ENCODE assay signal across 21 cellular contexts in genomic region chr11:76579752-76580151, GRCh38.
A peak's percentile ranks its signal among the peaks of the same experiment; 100 is the strongest.
DNase-seq lines count a peak whose midpoint lies in the region; ATAC-seq and TF ChIP-seq lines count a peak whose summit lies in the region.
"Had no signal": no experiment of that assay in that cellular context is flagged by ENCODE, and none has a peak within 500 bp of the region (broad histone marks: within the 10 kb centered on the region; RNA-seq: fewer than 3 reads in every experiment).

No MANE protein-coding gene starts in this region.

- peak overlapping the region; percentile 26 to 91 for H3K27ac ChIP-seq in breast epithelium
- no peak overlapping the region for H3K27ac ChIP-seq in mammary epithelial cell (ENCODE audit: insufficient read depth, low read depth, low read length)
- H3K27ac ChIP-seq in esophagus squamous epithelium: peak overlapping the region in 3 of 4 donors; percentile 67 to 85 (median 78)
- H3K27ac ChIP-seq in osteoblast (ENCODE audit: low read depth, low read length): peak overlapping the region; percentile 64
- H3K27ac ChIP-seq in upper lobe of right lung: peak overlapping the region; percentile 67

- TF ChIP-seq CTCF in breast epithelium (IDR thresholded peaks at IDR 0.05) (no peak), mammary epithelial cell (conservative IDR thresholded peaks at IDR 0.05 in 1 of 2, IDR thresholded peaks at IDR 0.05 in 1 of 2; ENCODE audit: extremely low read depth in 1 of 2, insufficient read depth in 1 of 2, low read depth in 1 of 2, low read length in 2 of 2) (no peak), esophagus squamous epithelium (IDR thresholded peaks at IDR 0.05) (no peak), osteoblast (IDR thresholded peaks at IDR 0.05; ENCODE audit: extremely low read depth, low read depth, low read length) (no peak), upper lobe of right lung (IDR thresholded peaks at IDR 0.05) (no peak)

- DNase-seq in breast epithelium (ENCODE audit: low spot score in 2 of 2) (no peak), mammary epithelial cell (no peak), esophagus squamous epithelium (lab: John Stamatoyannopoulos, UW) (no peak), osteoblast (ENCODE audit: insufficient read length, low spot score, missing footprints) (no peak), upper lobe of right lung (no peak), activated T-cell treated with anti-CD3 and anti-CD28 coated beads for 4 hours (no peak), COR-L47 (lab: John Stamatoyannopoulos, UW) (no peak)
- DNase-seq in activated T-cell treated with anti-CD3 and anti-CD28 coated beads, Interleukin-2, amount 50 U/mL, for 72 hours: no peak
- DNase-seq: activated CD4-positive, alpha-beta T cell treated with anti-CD3 and anti-CD28 coated beads for 1 hour; activated naive CD8-positive, alpha-beta T cell treated with anti-CD3 and anti-CD28 coated beads, Interleukin-2, amount 50 U/mL, for 24 hours; CD4-positive, alpha-beta memory T cell; cortex of kidney; EL; erythroblast; left colon; NCI-H1105 treated with DMSO at 0.1 percent for 48 hours had no signal

- H3K27ac Mint-ChIP-seq in activated T-cell treated with anti-CD3 and anti-CD28 coated beads, Interleukin-2, amount 50 U/mL, for 72 hours: no peak overlapping the region
- H3K27ac Mint-ChIP-seq: activated naive CD8-positive, alpha-beta T cell treated with anti-CD3 and anti-CD28 coated beads, Interleukin-2, amount 50 U/mL, for 24 hours; CD4-positive, alpha-beta memory T cell; IgD-negative memory B cell; natural killer cell treated with Interleukin-12 subunit alpha and Interleukin-12 subunit beta and Interleukin-15 and Interleukin-18, amount 100 ng/mL, for 72 hours; stimulated activated memory B cell treated with anti-CD40 and anti-IgM and Interleukin-4, amounts not matched to agents 10 μg/mL and 1 μg/mL and 100 μg/mL, for 72 hours; T-helper 1 cell treated with Interleukin-12 subunit alpha and Interleukin-12 subunit beta and Interleukin-4 antibody, amounts not matched to agents 30 μg/mL and 1 μg/mL, for 36 hours had no signal

- no peaks in the 10 kb centered on the region for H3K27me3 ChIP-seq in breast epithelium
- no peaks in the 10 kb centered on the region for H3K27me3 ChIP-seq in mammary epithelial cell (ENCODE audit: insufficient read depth, low read length)
- no peaks in the 10 kb centered on the region for H3K27me3 ChIP-seq in esophagus squamous epithelium
- no peaks in the 10 kb centered on the region for H3K27me3 ChIP-seq in osteoblast (ENCODE audit: insufficient read depth, low read length)
- no peaks in the 10 kb centered on the region for H3K27me3 ChIP-seq in upper lobe of right lung

- no peaks in the 10 kb centered on the region for H3K79me2 ChIP-seq in mammary epithelial cell (ENCODE audit: insufficient read depth, low read length)
- no peaks in the 10 kb centered on the region for H3K79me2 ChIP-seq in osteoblast (ENCODE audit: insufficient read depth, low read length)

- in situ Hi-C loops in mammary epithelial cell (cut with MboI; ENCODE audit: low sequenced_read_pairs in 2 of 2): no loop called here

- WGBS in mammary epithelial cell (ENCODE audit: low coverage, missing lambda C conversion rate): 45% methylated on average over 5 of the region's 5 CpGs
- WGBS in esophagus squamous epithelium, 2 donors: 64 to 84% methylated on average over 5 of the region's 5 CpGs

- TF ChIP-seq POLR2A in breast epithelium (IDR thresholded peaks at IDR 0.05) (no peak), esophagus squamous epithelium (IDR thresholded peaks at IDR 0.05) (no peak)

- no peaks in the 10 kb centered on the region for H3K4me1 Mint-ChIP-seq in activated T-cell treated with anti-CD3 and anti-CD28 coated beads, Interleukin-2, amount 50 U/mL, for 72 hours (ENCODE audit: low read depth)
- H3K4me1 Mint-ChIP-seq: CD4-positive, alpha-beta memory T cell; IgD-negative memory B cell had no signal

- H2AFZ ChIP-seq in mammary epithelial cell (ENCODE audit: low read depth, low read length): no peak overlapping the region
- peak overlapping the region; percentile 72 for H2AFZ ChIP-seq in osteoblast (ENCODE audit: low read length)

- dilution Hi-C loops in mammary epithelial cell (cut with HindIII; ENCODE audit: low sequenced_read_pairs): no loop called here

- no peak overlapping the region for H3K9ac ChIP-seq in mammary epithelial cell (ENCODE audit: insufficient read depth, low read length)

- no peak overlapping the region for H3K4me3 Mint-ChIP-seq in activated T-cell treated with anti-CD3 and anti-CD28 coated beads, Interleukin-2, amount 50 U/mL, for 72 hours
- H3K4me3 Mint-ChIP-seq: activated naive CD8-positive, alpha-beta T cell treated with anti-CD3 and anti-CD28 coated beads, Interleukin-2, amount 50 U/mL, for 24 hours; CD4-positive, alpha-beta memory T cell; IgD-negative memory B cell; natural killer cell treated with Interleukin-12 subunit alpha and Interleukin-12 subunit beta and Interleukin-15 and Interleukin-18, amount 100 ng/mL, for 72 hours; stimulated activated memory B cell treated with anti-CD40 and anti-IgM and Interleukin-4, amounts not matched to agents 10 μg/mL and 1 μg/mL and 100 μg/mL, for 72 hours; T-helper 1 cell treated with Interleukin-12 subunit alpha and Interleukin-12 subunit beta and Interleukin-4 antibody, amounts not matched to agents 30 μg/mL and 1 μg/mL, for 36 hours had no signal

- H3K9me3 Mint-ChIP-seq in activated T-cell treated with anti-CD3 and anti-CD28 coated beads, Interleukin-2, amount 50 U/mL, for 72 hours: no peaks in the 10 kb centered on the region
- H3K9me3 Mint-ChIP-seq: activated naive CD8-positive, alpha-beta T cell treated with anti-CD3 and anti-CD28 coated beads, Interleukin-2, amount 50 U/mL, for 24 hours; CD4-positive, alpha-beta memory T cell; IgD-negative memory B cell; natural killer cell treated with Interleukin-12 subunit alpha and Interleukin-12 subunit beta and Interleukin-15 and Interleukin-18, amount 100 ng/mL, for 72 hours; stimulated activated memory B cell treated with anti-CD40 and anti-IgM and Interleukin-4, amounts not matched to agents 10 μg/mL and 1 μg/mL and 100 μg/mL, for 72 hours; T-helper 1 cell treated with Interleukin-12 subunit alpha and Interleukin-12 subunit beta and Interleukin-4 antibody, amounts not matched to agents 30 μg/mL and 1 μg/mL, for 36 hours had no signal

- intact Hi-C loops in breast epithelium (cut with DNase I; ENCODE audit: low total_unique reads) (no loop called here), mammary epithelial cell (cut with micrococcal nuclease) (no loop called here), esophagus squamous epithelium (cut with DNase I) (no loop called here), upper lobe of right lung (cut with DNase I) (no loop called here)

- no peak for ATAC-seq in upper lobe of right lung
- no peak for ATAC-seq in activated T-cell treated with anti-CD3 and anti-CD28 coated beads, Interleukin-2, amount 50 U/mL, for 72 hours (replicated peaks in 1 of 2)
- ATAC-seq: activated naive CD8-positive, alpha-beta T cell treated with anti-CD3 and anti-CD28 coated beads, Interleukin-2, amount 50 U/mL, for 24 hours; left colon; natural killer cell treated with Interleukin-12 subunit alpha and Interleukin-12 subunit beta and Interleukin-15 and Interleukin-18, amount 100 ng/mL, for 72 hours; stimulated activated memory B cell treated with anti-CD40 and anti-IgM and Interleukin-4, amounts not matched to agents 10 μg/mL and 1 μg/mL and 100 μg/mL, for 72 hours had no signal

- H3K4me2 ChIP-seq in mammary epithelial cell (ENCODE audit: insufficient read depth, low read depth, low read length): no peak overlapping the region
- H3K4me2 ChIP-seq in osteoblast (ENCODE audit: insufficient read depth, low read length): peak overlapping the region; percentile 33

- H3K36me3 ChIP-seq in breast epithelium (no peaks in the 10 kb centered on the region), mammary epithelial cell (ENCODE audit: insufficient read depth, low read length) (no peaks in the 10 kb centered on the region), esophagus squamous epithelium (no peaks in the 10 kb centered on the region), osteoblast (ENCODE audit: insufficient read depth, low read length) (no peaks in the 10 kb centered on the region), upper lobe of right lung (no peaks in the 10 kb centered on the region)
- H3K36me3 ChIP-seq: HAP-1 had no signal

- no peaks in the 10 kb centered on the region for H4K20me1 ChIP-seq in mammary epithelial cell (ENCODE audit: insufficient read depth, low read length)
- H4K20me1 ChIP-seq in osteoblast (ENCODE audit: insufficient read depth, low read length): no peaks in the 10 kb centered on the region

- CTCF ChIA-PET in mammary epithelial cell (lab: Charles Lee; ENCODE audit: low non-redundant PET): no interaction called here

- H3K4me1 ChIP-seq in breast epithelium: no peaks in the 10 kb centered on the region
- H3K4me1 ChIP-seq in mammary epithelial cell (ENCODE audit: insufficient read depth, low read length): peaks cover 19% of the 10 kb centered on the region
- H3K4me1 ChIP-seq in esophagus squamous epithelium: peaks cover 7 to 43% (median 31%) of the 10 kb centered on the region in 3 donors
- H3K4me1 ChIP-seq in osteoblast (ENCODE audit: insufficient read depth, low read length): peaks cover 38% of the 10 kb centered on the region
- H3K4me1 ChIP-seq in upper lobe of right lung: peaks cover 21% of the 10 kb centered on the region
- H3K4me1 ChIP-seq: HAP-1 had no signal

- H3K9me3 ChIP-seq in breast epithelium: no peaks in the 10 kb centered on the region
- no peaks in the 10 kb centered on the region for H3K9me3 ChIP-seq in mammary epithelial cell (replicated peaks; ENCODE audit: insufficient read depth, low read length)
- H3K9me3 ChIP-seq in esophagus squamous epithelium: no peaks in the 10 kb centered on the region
- H3K9me3 ChIP-seq in osteoblast (ENCODE audit: low read depth, low read length): no peaks in the 10 kb centered on the region
- no peaks in the 10 kb centered on the region for H3K9me3 ChIP-seq in upper lobe of right lung
- H3K9me3 ChIP-seq: HAP-1 had no signal

- no TSS peak for BruUV-seq in mammary epithelial cell (replicated peaks; lab: Mats Ljungman, UMichigan)

- no peak overlapping the region for H3K4me3 ChIP-seq in breast epithelium
- H3K4me3 ChIP-seq in mammary epithelial cell (replicated peaks in 1 of 3; ENCODE audit: insufficient read depth in 1 of 3, low read depth in 2 of 3, low read length in 3 of 3): no peak overlapping the region
- H3K4me3 ChIP-seq in esophagus squamous epithelium: no peak overlapping the region
- no peak overlapping the region for H3K4me3 ChIP-seq in osteoblast (ENCODE audit: insufficient read depth, low read length)
- no peak overlapping the region for H3K4me3 ChIP-seq in upper lobe of right lung
- H3K4me3 ChIP-seq: HAP-1 had no signal

- H3K36me3 Mint-ChIP-seq in activated T-cell treated with anti-CD3 and anti-CD28 coated beads, Interleukin-2, amount 50 U/mL, for 72 hours (ENCODE audit: insufficient read depth in 2 of 2): no peaks in the 10 kb centered on the region
- H3K36me3 Mint-ChIP-seq: CD4-positive, alpha-beta memory T cell; natural killer cell treated with Interleukin-12 subunit alpha and Interleukin-12 subunit beta and Interleukin-15 and Interleukin-18, amount 100 ng/mL, for 72 hours; stimulated activated memory B cell treated with anti-CD40 and anti-IgM and Interleukin-4, amounts not matched to agents 10 μg/mL and 1 μg/mL and 100 μg/mL, for 72 hours had no signal

- no peaks in the 10 kb centered on the region for H3K27me3 Mint-ChIP-seq in activated T-cell treated with anti-CD3 and anti-CD28 coated beads, Interleukin-2, amount 50 U/mL, for 72 hours (ENCODE audit: low read depth)
